ENCODE assay signal across 1 cellular context in the genomic region with DNA sequence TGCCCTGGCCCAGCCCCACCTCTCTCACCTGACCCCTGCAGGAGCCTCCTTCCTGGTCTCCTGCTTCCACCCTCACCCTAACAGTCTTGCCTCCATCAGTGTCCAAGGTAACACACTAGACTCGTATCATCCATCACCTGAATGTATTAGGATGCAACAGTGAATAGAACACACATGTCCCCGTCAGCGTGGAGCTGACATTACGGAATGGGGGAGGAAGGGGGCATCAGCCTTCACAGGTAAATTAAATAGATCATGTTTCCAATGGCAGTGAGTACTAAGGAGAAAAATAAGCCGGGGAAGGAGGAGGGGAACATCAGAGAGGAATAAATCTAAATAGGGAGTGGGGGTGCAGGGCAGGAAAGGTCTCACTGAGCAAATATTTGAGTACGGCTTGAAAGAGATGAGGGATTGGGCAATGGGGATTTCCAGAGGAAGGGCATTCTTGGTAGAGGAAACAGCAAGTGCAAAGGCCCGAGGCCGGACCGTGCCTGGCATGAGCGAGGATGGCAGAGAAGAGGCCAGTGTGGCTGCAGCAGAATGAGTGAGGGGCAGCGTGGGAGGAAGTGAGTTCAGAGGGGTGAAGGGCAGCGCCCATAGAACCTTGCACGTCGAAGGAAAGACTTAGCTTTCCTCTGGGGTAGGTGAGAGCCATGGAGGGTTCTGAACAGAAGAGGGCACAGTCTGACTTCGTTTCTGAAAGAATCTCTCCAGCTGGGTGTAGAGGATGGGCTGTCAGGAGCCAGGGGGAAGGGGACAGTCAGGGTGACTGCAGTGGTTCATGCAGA.
TF ChIP-seq lines count a peak whose summit lies in the region.

No MANE protein-coding gene starts in this region.

TF ChIP-seq in HepG2, 621 proteins besides CTCF, POLR2A, EP300 and RAD21 (continued from another document and continues in another):
- TF ChIP-seq, protein P1, sequence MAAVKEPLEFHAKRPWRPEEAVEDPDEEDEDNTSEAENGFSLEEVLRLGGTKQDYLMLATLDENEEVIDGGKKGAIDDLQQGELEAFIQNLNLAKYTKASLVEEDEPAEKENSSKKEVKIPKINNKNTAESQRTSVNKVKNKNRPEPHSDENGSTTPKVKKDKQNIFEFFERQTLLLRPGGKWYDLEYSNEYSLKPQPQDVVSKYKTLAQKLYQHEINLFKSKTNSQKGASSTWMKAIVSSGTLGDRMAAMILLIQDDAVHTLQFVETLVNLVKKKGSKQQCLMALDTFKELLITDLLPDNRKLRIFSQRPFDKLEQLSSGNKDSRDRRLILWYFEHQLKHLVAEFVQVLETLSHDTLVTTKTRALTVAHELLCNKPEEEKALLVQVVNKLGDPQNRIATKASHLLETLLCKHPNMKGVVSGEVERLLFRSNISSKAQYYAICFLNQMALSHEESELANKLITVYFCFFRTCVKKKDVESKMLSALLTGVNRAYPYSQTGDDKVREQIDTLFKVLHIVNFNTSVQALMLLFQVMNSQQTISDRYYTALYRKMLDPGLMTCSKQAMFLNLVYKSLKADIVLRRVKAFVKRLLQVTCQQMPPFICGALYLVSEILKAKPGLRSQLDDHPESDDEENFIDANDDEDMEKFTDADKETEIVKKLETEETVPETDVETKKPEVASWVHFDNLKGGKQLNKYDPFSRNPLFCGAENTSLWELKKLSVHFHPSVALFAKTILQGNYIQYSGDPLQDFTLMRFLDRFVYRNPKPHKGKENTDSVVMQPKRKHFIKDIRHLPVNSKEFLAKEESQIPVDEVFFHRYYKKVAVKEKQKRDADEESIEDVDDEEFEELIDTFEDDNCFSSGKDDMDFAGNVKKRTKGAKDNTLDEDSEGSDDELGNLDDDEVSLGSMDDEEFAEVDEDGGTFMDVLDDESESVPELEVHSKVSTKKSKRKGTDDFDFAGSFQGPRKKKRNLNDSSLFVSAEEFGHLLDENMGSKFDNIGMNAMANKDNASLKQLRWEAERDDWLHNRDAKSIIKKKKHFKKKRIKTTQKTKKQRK (IDR thresholded peaks at IDR 0.05; ENCODE audit: low read length): no peak
- TF ChIP-seq, protein P2, sequence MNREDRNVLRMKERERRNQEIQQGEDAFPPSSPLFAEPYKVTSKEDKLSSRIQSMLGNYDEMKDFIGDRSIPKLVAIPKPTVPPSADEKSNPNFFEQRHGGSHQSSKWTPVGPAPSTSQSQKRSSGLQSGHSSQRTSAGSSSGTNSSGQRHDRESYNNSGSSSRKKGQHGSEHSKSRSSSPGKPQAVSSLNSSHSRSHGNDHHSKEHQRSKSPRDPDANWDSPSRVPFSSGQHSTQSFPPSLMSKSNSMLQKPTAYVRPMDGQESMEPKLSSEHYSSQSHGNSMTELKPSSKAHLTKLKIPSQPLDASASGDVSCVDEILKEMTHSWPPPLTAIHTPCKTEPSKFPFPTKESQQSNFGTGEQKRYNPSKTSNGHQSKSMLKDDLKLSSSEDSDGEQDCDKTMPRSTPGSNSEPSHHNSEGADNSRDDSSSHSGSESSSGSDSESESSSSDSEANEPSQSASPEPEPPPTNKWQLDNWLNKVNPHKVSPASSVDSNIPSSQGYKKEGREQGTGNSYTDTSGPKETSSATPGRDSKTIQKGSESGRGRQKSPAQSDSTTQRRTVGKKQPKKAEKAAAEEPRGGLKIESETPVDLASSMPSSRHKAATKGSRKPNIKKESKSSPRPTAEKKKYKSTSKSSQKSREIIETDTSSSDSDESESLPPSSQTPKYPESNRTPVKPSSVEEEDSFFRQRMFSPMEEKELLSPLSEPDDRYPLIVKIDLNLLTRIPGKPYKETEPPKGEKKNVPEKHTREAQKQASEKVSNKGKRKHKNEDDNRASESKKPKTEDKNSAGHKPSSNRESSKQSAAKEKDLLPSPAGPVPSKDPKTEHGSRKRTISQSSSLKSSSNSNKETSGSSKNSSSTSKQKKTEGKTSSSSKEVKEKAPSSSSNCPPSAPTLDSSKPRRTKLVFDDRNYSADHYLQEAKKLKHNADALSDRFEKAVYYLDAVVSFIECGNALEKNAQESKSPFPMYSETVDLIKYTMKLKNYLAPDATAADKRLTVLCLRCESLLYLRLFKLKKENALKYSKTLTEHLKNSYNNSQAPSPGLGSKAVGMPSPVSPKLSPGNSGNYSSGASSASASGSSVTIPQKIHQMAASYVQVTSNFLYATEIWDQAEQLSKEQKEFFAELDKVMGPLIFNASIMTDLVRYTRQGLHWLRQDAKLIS (CRISPR knock-in tag; IDR thresholded peaks at IDR 0.05): peak; percentile 84
- TF ChIP-seq, protein P3, sequence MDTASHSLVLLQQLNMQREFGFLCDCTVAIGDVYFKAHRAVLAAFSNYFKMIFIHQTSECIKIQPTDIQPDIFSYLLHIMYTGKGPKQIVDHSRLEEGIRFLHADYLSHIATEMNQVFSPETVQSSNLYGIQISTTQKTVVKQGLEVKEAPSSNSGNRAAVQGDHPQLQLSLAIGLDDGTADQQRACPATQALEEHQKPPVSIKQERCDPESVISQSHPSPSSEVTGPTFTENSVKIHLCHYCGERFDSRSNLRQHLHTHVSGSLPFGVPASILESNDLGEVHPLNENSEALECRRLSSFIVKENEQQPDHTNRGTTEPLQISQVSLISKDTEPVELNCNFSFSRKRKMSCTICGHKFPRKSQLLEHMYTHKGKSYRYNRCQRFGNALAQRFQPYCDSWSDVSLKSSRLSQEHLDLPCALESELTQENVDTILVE (CRISPR knock-in tag; IDR thresholded peaks at IDR 0.05): peak; percentile 96
- TF ChIP-seq ZNF34 (CRISPR knock-in tag; IDR thresholded peaks at IDR 0.05; ENCODE audit: borderline replicate concordance) (peak; percentile 100), KDM4B (CRISPR knock-in tag; IDR thresholded peaks at IDR 0.05) (peak; percentile 89; the same call in 1 of the 2 replicates), MTA3 (CRISPR knock-in tag; IDR thresholded peaks at IDR 0.05) (no peak), SMC3 (IDR thresholded peaks at IDR 0.05; ENCODE audit: low read length) (peak; percentile 55), RELA (CRISPR knock-in tag; IDR thresholded peaks at IDR 0.05) (peak; percentile 100), NFE2L2 (IDR thresholded peaks at IDR 0.05; ENCODE audit: low read length) (no peak), GTF2F1 (IDR thresholded peaks at IDR 0.05; ENCODE audit: low read length) (0 out of 2 replicates have a peak, but pooled peaks have one; percentile 37), ZNF138 (CRISPR knock-in tag; IDR thresholded peaks at IDR 0.05; ENCODE audit: low read depth) (no peak), NFYC (CRISPR knock-in tag; IDR thresholded peaks at IDR 0.05) (no peak), POLR2AphosphoS5 (IDR thresholded peaks at IDR 0.05; ENCODE audit: low read depth, low read length) (peak; percentile 61), TP53 (CRISPR knock-in tag; conservative IDR thresholded peaks at IDR 0.05) (no peak), STAT5B (CRISPR knock-in tag; IDR thresholded peaks at IDR 0.05) (peak; percentile 53; the same call in 1 of the 2 replicates), ZBTB21 (CRISPR knock-in tag; IDR thresholded peaks at IDR 0.05) (no peak), REL (CRISPR knock-in tag; conservative IDR thresholded peaks at IDR 0.05) (no peak; the same call in none of the 2 replicates), TBP (CRISPR knock-in tag; IDR thresholded peaks at IDR 0.05) (no peak), ZNF331 (CRISPR knock-in tag; IDR thresholded peaks at IDR 0.05) (peak; percentile 85; the same call in 1 of the 2 replicates), NCOA1 (CRISPR knock-in tag; IDR thresholded peaks at IDR 0.05) (peak; percentile 90)
- TF ChIP-seq, protein P4, sequence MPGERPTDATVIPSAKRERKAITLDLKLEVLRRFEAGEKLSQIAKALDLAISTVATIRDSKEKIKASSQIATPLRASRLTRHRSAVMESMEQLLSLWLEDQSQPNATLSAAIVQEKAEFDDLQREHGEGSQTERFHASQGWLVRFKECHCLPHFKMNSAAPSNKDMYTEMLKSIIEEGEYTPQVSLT (CRISPR knock-in tag; IDR thresholded peaks at IDR 0.05; ENCODE audit: borderline replicate concordance, low read depth): no peak
- TF ChIP-seq, protein P5, sequence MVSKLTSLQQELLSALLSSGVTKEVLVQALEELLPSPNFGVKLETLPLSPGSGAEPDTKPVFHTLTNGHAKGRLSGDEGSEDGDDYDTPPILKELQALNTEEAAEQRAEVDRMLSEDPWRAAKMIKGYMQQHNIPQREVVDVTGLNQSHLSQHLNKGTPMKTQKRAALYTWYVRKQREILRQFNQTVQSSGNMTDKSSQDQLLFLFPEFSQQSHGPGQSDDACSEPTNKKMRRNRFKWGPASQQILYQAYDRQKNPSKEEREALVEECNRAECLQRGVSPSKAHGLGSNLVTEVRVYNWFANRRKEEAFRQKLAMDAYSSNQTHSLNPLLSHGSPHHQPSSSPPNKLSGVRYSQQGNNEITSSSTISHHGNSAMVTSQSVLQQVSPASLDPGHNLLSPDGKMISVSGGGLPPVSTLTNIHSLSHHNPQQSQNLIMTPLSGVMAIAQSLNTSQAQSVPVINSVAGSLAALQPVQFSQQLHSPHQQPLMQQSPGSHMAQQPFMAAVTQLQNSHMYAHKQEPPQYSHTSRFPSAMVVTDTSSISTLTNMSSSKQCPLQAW (CRISPR knock-in tag; IDR thresholded peaks at IDR 0.05): peak; percentile 91
- TF ChIP-seq, protein P6, sequence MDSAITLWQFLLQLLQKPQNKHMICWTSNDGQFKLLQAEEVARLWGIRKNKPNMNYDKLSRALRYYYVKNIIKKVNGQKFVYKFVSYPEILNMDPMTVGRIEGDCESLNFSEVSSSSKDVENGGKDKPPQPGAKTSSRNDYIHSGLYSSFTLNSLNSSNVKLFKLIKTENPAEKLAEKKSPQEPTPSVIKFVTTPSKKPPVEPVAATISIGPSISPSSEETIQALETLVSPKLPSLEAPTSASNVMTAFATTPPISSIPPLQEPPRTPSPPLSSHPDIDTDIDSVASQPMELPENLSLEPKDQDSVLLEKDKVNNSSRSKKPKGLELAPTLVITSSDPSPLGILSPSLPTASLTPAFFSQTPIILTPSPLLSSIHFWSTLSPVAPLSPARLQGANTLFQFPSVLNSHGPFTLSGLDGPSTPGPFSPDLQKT (CRISPR knock-in tag; IDR thresholded peaks at IDR 0.05; ENCODE audit: borderline replicate concordance): no peak
- TF ChIP-seq, protein P7, sequence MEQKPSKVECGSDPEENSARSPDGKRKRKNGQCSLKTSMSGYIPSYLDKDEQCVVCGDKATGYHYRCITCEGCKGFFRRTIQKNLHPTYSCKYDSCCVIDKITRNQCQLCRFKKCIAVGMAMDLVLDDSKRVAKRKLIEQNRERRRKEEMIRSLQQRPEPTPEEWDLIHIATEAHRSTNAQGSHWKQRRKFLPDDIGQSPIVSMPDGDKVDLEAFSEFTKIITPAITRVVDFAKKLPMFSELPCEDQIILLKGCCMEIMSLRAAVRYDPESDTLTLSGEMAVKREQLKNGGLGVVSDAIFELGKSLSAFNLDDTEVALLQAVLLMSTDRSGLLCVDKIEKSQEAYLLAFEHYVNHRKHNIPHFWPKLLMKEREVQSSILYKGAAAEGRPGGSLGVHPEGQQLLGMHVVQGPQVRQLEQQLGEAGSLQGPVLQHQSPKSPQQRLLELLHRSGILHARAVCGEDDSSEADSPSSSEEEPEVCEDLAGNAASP (CRISPR knock-in tag; IDR thresholded peaks at IDR 0.05; ENCODE audit: borderline replicate concordance): peak; percentile 99
- TF ChIP-seq, protein P8, sequence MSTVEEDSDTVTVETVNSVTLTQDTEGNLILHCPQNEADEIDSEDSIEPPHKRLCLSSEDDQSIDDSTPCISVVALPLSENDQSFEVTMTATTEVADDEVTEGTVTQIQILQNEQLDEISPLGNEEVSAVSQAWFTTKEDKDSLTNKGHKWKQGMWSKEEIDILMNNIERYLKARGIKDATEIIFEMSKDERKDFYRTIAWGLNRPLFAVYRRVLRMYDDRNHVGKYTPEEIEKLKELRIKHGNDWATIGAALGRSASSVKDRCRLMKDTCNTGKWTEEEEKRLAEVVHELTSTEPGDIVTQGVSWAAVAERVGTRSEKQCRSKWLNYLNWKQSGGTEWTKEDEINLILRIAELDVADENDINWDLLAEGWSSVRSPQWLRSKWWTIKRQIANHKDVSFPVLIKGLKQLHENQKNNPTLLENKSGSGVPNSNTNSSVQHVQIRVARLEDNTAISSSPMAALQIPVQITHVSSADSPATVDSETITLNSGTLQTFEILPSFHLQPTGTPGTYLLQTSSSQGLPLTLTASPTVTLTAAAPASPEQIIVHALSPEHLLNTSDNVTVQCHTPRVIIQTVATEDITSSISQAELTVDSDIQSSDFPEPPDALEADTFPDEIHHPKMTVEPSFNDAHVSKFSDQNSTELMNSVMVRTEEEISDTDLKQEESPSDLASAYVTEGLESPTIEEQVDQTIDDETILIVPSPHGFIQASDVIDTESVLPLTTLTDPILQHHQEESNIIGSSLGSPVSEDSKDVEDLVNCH (CRISPR knock-in tag; IDR thresholded peaks at IDR 0.05): 0 out of 2 replicates have a peak, but pooled peaks have one; percentile 14
- TF ChIP-seq, protein P9, sequence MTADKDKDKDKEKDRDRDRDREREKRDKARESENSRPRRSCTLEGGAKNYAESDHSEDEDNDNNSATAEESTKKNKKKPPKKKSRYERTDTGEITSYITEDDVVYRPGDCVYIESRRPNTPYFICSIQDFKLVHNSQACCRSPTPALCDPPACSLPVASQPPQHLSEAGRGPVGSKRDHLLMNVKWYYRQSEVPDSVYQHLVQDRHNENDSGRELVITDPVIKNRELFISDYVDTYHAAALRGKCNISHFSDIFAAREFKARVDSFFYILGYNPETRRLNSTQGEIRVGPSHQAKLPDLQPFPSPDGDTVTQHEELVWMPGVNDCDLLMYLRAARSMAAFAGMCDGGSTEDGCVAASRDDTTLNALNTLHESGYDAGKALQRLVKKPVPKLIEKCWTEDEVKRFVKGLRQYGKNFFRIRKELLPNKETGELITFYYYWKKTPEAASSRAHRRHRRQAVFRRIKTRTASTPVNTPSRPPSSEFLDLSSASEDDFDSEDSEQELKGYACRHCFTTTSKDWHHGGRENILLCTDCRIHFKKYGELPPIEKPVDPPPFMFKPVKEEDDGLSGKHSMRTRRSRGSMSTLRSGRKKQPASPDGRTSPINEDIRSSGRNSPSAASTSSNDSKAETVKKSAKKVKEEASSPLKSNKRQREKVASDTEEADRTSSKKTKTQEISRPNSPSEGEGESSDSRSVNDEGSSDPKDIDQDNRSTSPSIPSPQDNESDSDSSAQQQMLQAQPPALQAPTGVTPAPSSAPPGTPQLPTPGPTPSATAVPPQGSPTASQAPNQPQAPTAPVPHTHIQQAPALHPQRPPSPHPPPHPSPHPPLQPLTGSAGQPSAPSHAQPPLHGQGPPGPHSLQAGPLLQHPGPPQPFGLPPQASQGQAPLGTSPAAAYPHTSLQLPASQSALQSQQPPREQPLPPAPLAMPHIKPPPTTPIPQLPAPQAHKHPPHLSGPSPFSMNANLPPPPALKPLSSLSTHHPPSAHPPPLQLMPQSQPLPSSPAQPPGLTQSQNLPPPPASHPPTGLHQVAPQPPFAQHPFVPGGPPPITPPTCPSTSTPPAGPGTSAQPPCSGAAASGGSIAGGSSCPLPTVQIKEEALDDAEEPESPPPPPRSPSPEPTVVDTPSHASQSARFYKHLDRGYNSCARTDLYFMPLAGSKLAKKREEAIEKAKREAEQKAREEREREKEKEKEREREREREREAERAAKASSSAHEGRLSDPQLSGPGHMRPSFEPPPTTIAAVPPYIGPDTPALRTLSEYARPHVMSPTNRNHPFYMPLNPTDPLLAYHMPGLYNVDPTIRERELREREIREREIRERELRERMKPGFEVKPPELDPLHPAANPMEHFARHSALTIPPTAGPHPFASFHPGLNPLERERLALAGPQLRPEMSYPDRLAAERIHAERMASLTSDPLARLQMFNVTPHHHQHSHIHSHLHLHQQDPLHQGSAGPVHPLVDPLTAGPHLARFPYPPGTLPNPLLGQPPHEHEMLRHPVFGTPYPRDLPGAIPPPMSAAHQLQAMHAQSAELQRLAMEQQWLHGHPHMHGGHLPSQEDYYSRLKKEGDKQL (CRISPR knock-in tag; IDR thresholded peaks at IDR 0.05; ENCODE audit: low read depth): peak; percentile 98
